9 cellular contexts compared by ENCODE assay signal in the genomic region with DNA sequence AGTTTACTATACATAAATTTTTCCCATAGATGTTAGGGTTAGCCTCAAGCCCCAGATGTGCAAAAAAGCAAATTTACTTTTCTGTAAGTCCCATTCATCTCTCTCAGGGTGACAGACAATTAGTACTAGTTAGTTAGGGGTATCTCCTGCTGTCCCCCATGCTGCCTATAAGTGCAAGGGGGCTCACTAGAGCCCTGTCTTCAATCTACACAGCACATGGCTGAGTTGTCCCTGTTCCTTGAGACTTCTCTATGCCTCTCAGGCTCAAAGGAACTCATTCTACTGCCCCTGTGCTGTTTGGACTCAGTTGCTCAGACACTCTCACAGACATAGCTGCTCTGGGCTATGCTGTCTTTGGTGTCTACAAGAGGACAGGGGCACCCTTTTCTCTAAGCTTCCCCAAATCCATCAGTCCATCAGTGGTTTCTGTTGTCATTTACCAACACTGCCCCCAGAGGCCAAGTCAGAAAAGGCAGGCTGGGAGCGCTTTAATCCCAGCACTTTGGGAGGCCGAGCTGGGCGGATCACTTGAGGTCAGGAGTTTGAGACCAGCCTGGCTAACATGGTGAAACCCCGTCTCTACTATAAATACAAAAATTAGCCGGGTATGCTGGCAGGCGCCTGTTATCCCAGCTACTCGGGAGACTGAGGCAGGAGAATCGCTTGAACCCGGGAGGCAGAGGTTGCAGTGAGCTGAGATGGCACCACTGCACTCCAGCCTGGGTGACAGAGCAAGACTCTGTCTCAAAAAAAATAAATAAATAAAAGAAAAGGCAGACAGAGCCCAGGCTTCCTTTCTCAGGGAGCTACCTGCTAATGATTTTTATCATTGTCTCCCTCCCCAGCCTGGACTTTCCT. TPM values are rescaled to one million over a fixed set of nuclear protein-coding genes. Genes with fewer than 3 reads are reported as not detected.
DNase-seq lines count a peak whose midpoint lies in the region; ATAC-seq and TF ChIP-seq lines count a peak whose summit lies in the region.
"Had no signal": no experiment of that assay in that cellular context is flagged by ENCODE, and none has a peak within 500 bp of the region (broad histone marks: within the 10 kb centered on the region; RNA-seq: fewer than 3 reads in every experiment).

No MANE protein-coding gene starts in this region.

- no TSS peak for BruUV-seq in MCF 10A (replicated peaks; lab: Mats Ljungman, UMichigan)

- no peak overlapping the region for H3K27ac ChIP-seq in lung (ENCODE audit: low read depth in 1 of 2, low read length in 1 of 2)

- POLR2A ChIA-PET in MCF 10A (lab: Yijun Ruan, JAX), result interaction anchor here (0.7 to 1.6 kb wide), 3 partner anchors 16 to 144 kb away, joined by 3 to 4 read pairs (median 4); no protein-coding TSS in a partner anchor

- H3K9me3 Mint-ChIP-seq in MCF 10A (ENCODE audit: unreplicated experiment), result no peaks in the 10 kb centered on the region

- no peaks in the 10 kb centered on the region for H3K27me3 Mint-ChIP-seq in MCF 10A (ENCODE audit: insufficient read depth, unreplicated experiment)

- DNase-seq in NCI-H1694 (lab: John Stamatoyannopoulos, UW) (peak; percentile 1), NCI-H1694 treated with DMSO at 0.1 percent for 48 hours (lab: John Stamatoyannopoulos, UW) (no peak), T-helper 1 cell (peak in 3 of 5 donors; percentile 10 to 19 (median 14)), MCF 10A (ENCODE audit: unreplicated experiment) (peak; percentile 58), lung (ENCODE audit: low spot score) (peak; percentile 35)
- peak; percentile 57 for DNase-seq in stimulated activated naive CD8-positive, alpha-beta T cell treated with anti-CD3 and anti-CD28 coated beads, Interleukin-15, Interleukin-2, amounts not matched to agents 100 U/mL and 50 U/mL, for 24 hours

- H3K27ac Mint-ChIP-seq in MCF 10A (ENCODE audit: low read depth, unreplicated experiment), result no peak overlapping the region
- H3K27ac Mint-ChIP-seq: activated naive CD8-positive, alpha-beta T cell had no signal

- no peaks in the 10 kb centered on the region for H3K27me3 ChIP-seq in lung (ENCODE audit: control insufficient read depth, insufficient read depth)

- H3K36me3 Mint-ChIP-seq in MCF 10A (ENCODE audit: insufficient read depth, unreplicated experiment), result no peaks in the 10 kb centered on the region
- H3K36me3 Mint-ChIP-seq: activated naive CD8-positive, alpha-beta T cell had no signal

- 65 to 68% methylated on average over 9 of the region's 9 CpGs for WGBS in lung, 2 donors

- no peak overlapping the region for H3K4me3 ChIP-seq in lung

- intact Hi-C loops in MCF 10A (cut with micrococcal nuclease), result no loop called here

- CTCF ChIA-PET in MCF 10A (lab: Yijun Ruan, JAX), result interaction anchor here (0.6 to 4.0 kb wide), 29 partner anchors 10 to 660 kb away, joined by 3 to 31 read pairs (median 4); no protein-coding TSS in a partner anchor

- TF ChIP-seq CTCF in MCF 10A (IDR thresholded peaks at IDR 0.05; ENCODE audit: unreplicated experiment) (peak; percentile 57), lung (IDR thresholded peaks at IDR 0.05; ENCODE audit: control extremely low read depth, extremely low read depth) (peak; percentile 20)

- peaks cover 7% of the 10 kb centered on the region for H3K4me1 Mint-ChIP-seq in MCF 10A (ENCODE audit: insufficient read depth, unreplicated experiment)

- H3K4me3 Mint-ChIP-seq in MCF 10A (ENCODE audit: unreplicated experiment), result no peak overlapping the region
- H3K4me3 Mint-ChIP-seq: activated naive CD8-positive, alpha-beta T cell had no signal

- ATAC-seq in HG03342 (IDR thresholded peaks at IDR 0.05; ENCODE audit: unreplicated experiment), result peak; percentile 83
- no peak for ATAC-seq in lung (ENCODE audit: insufficient read depth, low FRiP score)
- ATAC-seq in stimulated activated naive CD8-positive, alpha-beta T cell treated with anti-CD3 and anti-CD28 coated beads, Interleukin-15, Interleukin-2, amounts not matched to agents 100 U/mL and 50 U/mL, for 24 hours, result no peak
- no peak for ATAC-seq in GM18520 (IDR thresholded peaks at IDR 0.05; ENCODE audit: unreplicated experiment)

- H3K36me3 ChIP-seq in lung (ENCODE audit: control insufficient read depth in 2 of 2, insufficient read depth in 2 of 2, low read length in 2 of 2), result no peaks in the 10 kb centered on the region

- H3K4me1 ChIP-seq in lung (ENCODE audit: control insufficient read depth in 2 of 2, insufficient read depth in 2 of 2, low read length in 2 of 2), result no peaks in the 10 kb centered on the region

- no peaks in the 10 kb centered on the region for H3K9me3 ChIP-seq in lung (ENCODE audit: control insufficient read depth in 2 of 2, insufficient read depth in 1 of 2, low read length in 1 of 2)

RNA-seq across cellular contexts. Expression of a gene that starts 31.4 kb away (rescaled TPM):
- total RNA-seq in MCF 10A (2022) (1.3 and 3.5 TPM in 2 replicates), lung (10 to 100 TPM; 11.7 to 21.9 TPM)
- polyA plus RNA-seq in lung, result 1 to 10 TPM in 1 of 2 donors, under 1 TPM in 1; 0.68 to 2.8 TPM
